ENCODE assay signal across 18 cellular contexts in genomic region chr7:135602304-135602703, GRCh38. TPM values are rescaled to one million over a fixed set of nuclear protein-coding genes. Genes with fewer than 3 reads are reported as not detected.
DNase-seq lines count a peak whose midpoint lies in the region; ATAC-seq, FAIRE-seq and TF ChIP-seq lines count a peak whose summit lies in the region.
"Had no signal": no experiment of that assay in that cellular context is flagged by ENCODE, and none has a peak within 500 bp of the region (broad histone marks: within the 10 kb centered on the region; RNA-seq: fewer than 3 reads in every experiment).

No MANE protein-coding gene starts in this region.

- FAIRE-seq in HTR-8/SVneo (lab: Jason Lieb, UNC): no peak

- no peak overlapping the region for H3K27ac Mint-ChIP-seq in activated naive CD4-positive, alpha-beta T cell treated with anti-CD3 and anti-CD28 coated beads, Interleukin-2, amount 50 U/mL, for 72 hours
- H3K27ac Mint-ChIP-seq: activated T-helper 2 cell treated with anti-CD3 and anti-CD28 coated beads, Interferon-gamma antibody, Interleukin-2, Interleukin-4, amounts not matched to agents 10 μg/mL and 5 μg/mL and 100 μg/mL, durations not matched to agents 14 hours and 24 hours and 36 hours; GM23338 had no signal

- peaks cover 10 to 16% of the 10 kb centered on the region in 2 donors for H3K36me3 Mint-ChIP-seq in activated naive CD4-positive, alpha-beta T cell treated with anti-CD3 and anti-CD28 coated beads, Interleukin-2, amount 50 U/mL, for 72 hours

- ATAC-seq in HG02678 (IDR thresholded peaks at IDR 0.05; ENCODE audit: unreplicated experiment) (no peak), HG02852 (IDR thresholded peaks at IDR 0.05; ENCODE audit: unreplicated experiment) (no peak)
- no peak for ATAC-seq in activated naive CD4-positive, alpha-beta T cell treated with anti-CD3 and anti-CD28 coated beads, Interleukin-2, amount 50 U/mL, for 72 hours
- ATAC-seq: gastroesophageal sphincter, GM23338, left lung had no signal

- no peaks in the 10 kb centered on the region for H3K9me3 Mint-ChIP-seq in activated naive CD4-positive, alpha-beta T cell treated with anti-CD3 and anti-CD28 coated beads, Interleukin-2, amount 50 U/mL, for 72 hours
- H3K9me3 Mint-ChIP-seq: activated T-helper 2 cell treated with anti-CD3 and anti-CD28 coated beads, Interferon-gamma antibody, Interleukin-2, Interleukin-4, amounts not matched to agents 10 μg/mL and 5 μg/mL and 100 μg/mL, durations not matched to agents 14 hours and 24 hours and 36 hours; GM23338 had no signal

- DNase-seq in AG20443 (ENCODE audit: low spot score) (peak; percentile 11), NCI-H226 (peak; percentile 22), epithelial cell of esophagus (ENCODE audit: low read depth) (peak; percentile 57), midbrain (lab: John Stamatoyannopoulos, UW) (peak; percentile 25), HTR-8/SVneo (ENCODE audit: insufficient read length, low spot score) (no peak)
- no peak for DNase-seq in activated naive CD4-positive, alpha-beta T cell treated with anti-CD3 and anti-CD28 coated beads, Interleukin-2, amount 50 U/mL, for 72 hours (ENCODE audit: low spot score in 2 of 2)
- DNase-seq: activated CD4-positive, CD25-positive, alpha-beta regulatory T cell treated with anti-CD3 and anti-CD28 coated beads, Interleukin-2, amount 50 U/mL, for 72 hours; Kasumi-1; left lung; NCI-H1092 treated with DMSO at 0.1 percent for 48 hours; NCI-H2081 treated with DMSO at 0.1 percent for 48 hours; NCI-H524; stimulated activated CD4-positive, alpha-beta T cell treated with anti-CD3 and anti-CD28 coated beads, Interleukin-12 subunit alpha, Interleukin-12 subunit beta, amount 100 ng/mL, for 4 hours had no signal

- H3K4me3 ChIP-seq in epithelial cell of esophagus (ENCODE audit: low read length): no peak overlapping the region
- H3K4me3 ChIP-seq: gastroesophageal sphincter, GM23338, left lung had no signal

- TF ChIP-seq CTCF in epithelial cell of esophagus (IDR thresholded peaks at IDR 0.05; ENCODE audit: insufficient read depth, low read depth, low read length, missing control alignments): no peak

RNA-seq across cellular contexts. Expression of gene NUP205, which starts 44.6 kb away (rescaled TPM):
- total RNA-seq in activated naive CD4-positive, alpha-beta T cell treated with anti-CD3 and anti-CD28 coated beads, Interleukin-2, amount 50 U/mL, for 72 hours: 100 to 1,000 TPM in 1 of 2 donors, 10 to 100 TPM in 1; 61.5 to 156 TPM

Comparison
In these comparisons a context has a peak if more than half of its experiments do, and no peak if none do; other contexts are left out.
1. DNase-seq: peak in AG20443 (single experiment), NCI-H226 (single experiment), epithelial cell of esophagus (single experiment) and midbrain (single experiment); none in activated naive CD4-positive, alpha-beta T cell treated with anti-CD3 and anti-CD28 coated beads, Interleukin-2, amount 50 U/mL, for 72 hours (0 of 2) and HTR-8/SVneo (single experiment).